Comparison of ENCODE assay signal across 31 cellular contexts in genomic region chr6:116022841-116023380, GRCh38. TPM values are rescaled to one million over a fixed set of nuclear protein-coding genes. Genes with fewer than 3 reads are reported as not detected.
"Had no signal": no experiment of that assay in that cellular context is flagged by ENCODE, and none has a peak within 500 bp of the region (broad histone marks: within the 10 kb centered on the region; RNA-seq: fewer than 3 reads in every experiment).

No MANE protein-coding gene starts in this region.

- H3K27ac ChIP-seq: breast epithelium, epithelial cell of prostate, esophagus squamous epithelium, gastrocnemius medialis, hepatocyte, ovary, prostate gland, sigmoid colon, thoracic aorta had no signal

- H2AFZ ChIP-seq: hepatocyte had no signal

- FAIRE-seq: colon, small intestine, urothelium cell line had no signal

- H3K4me1 ChIP-seq: breast epithelium, prostate gland, sigmoid colon had no signal

- H3K4me3 ChIP-seq: breast epithelium, esophagus squamous epithelium, gastrocnemius medialis, hepatocyte, ovary, prostate gland, sigmoid colon, thoracic aorta had no signal

- H3K4me2 ChIP-seq: hepatocyte had no signal

- H3K36me3 ChIP-seq: breast epithelium, esophagus squamous epithelium, gastrocnemius medialis, ovary, prostate gland, sigmoid colon, thoracic aorta had no signal

- H3K27me3 ChIP-seq: breast epithelium, esophagus squamous epithelium, gastrocnemius medialis, hepatocyte, ovary, sigmoid colon had no signal

- H3K9me3 ChIP-seq: breast epithelium, esophagus squamous epithelium, gastrocnemius medialis, ovary, prostate gland, sigmoid colon, thoracic aorta had no signal

- ATAC-seq: activated naive CD8-positive, alpha-beta T cell treated with anti-CD3 and anti-CD28 coated beads, Interleukin-2, amount 50 U/mL, for 24 hours; gastrocnemius medialis; left colon; naive thymus-derived CD4-positive, alpha-beta T cell; stimulated activated effector memory CD8-positive, alpha-beta T cell treated with anti-CD3 and anti-CD28 coated beads, Interleukin-12 subunit alpha, Interleukin-12 subunit beta, amount 100 ng/mL, for 72 hours had no signal

- DNase-seq: activated CD4-positive, alpha-beta memory T cell treated with anti-CD3 and anti-CD28 coated beads for 36 hours; activated CD4-positive, alpha-beta T cell treated with anti-CD3 and anti-CD28 coated beads, Interleukin-2, amount 10 ng/mL, durations not matched to agents 24 days and 14 days; activated CD4-positive, CD25-positive, alpha-beta regulatory T cell treated with anti-CD3 and anti-CD28 coated beads, Interleukin-2, amount 50 U/mL, for 72 hours; activated CD8-positive, alpha-beta memory T cell treated with anti-CD3 and anti-CD28 coated beads, Interleukin-2, amount 50 U/mL, for 4 hours; activated gamma-delta T cell; activated naive CD8-positive, alpha-beta T cell treated with anti-CD3 and anti-CD28 coated beads, Interleukin-2, amount 50 U/mL, for 24 hours; activated T-cell treated with anti-CD3 and anti-CD28 coated beads, Interleukin-2, amount 50 U/mL, for 1 hour; dermis blood vessel endothelial cell; effector CD4-positive, alpha-beta T cell; esophagus squamous epithelium; gastrocnemius medialis; islet precursor cell; left colon; midbrain; naive thymus-derived CD4-positive, alpha-beta T cell; ovary; sigmoid colon; small intestine; stimulated activated CD4-positive, alpha-beta T cell treated with anti-CD3 and anti-CD28 coated beads, Interleukin-4, amount 100 ng/mL, for 24 hours; T-helper 2 cell; trophoblast cell had no signal

RNA-seq across cellular contexts. Expression of gene FRK, which starts 37.8 kb away (rescaled TPM):
- total RNA-seq: activated CD4-positive, alpha-beta T cell treated with anti-CD3 and anti-CD28 coated beads, Interleukin-2, amount 10 ng/mL, durations not matched to agents 24 days and 14 days; activated T-helper 1 cell treated with anti-CD3 and anti-CD28 coated beads, Interleukin-12 subunit alpha, Interleukin-12 subunit beta, Interleukin-2, Interleukin-4 antibody, amounts not matched to agents 30 ng/mL and 10 ng/mL and 1 ng/mL, durations not matched to agents 14 hours and 24 hours and 36 hours had no signal
- polyA plus RNA-seq: naive thymus-derived CD4-positive, alpha-beta T cell; neural cell had no signal
